Comparison of ENCODE assay signal across 8 cellular contexts in genomic region chr5:180126716-180127681, GRCh38. TPM values are rescaled to one million over a fixed set of nuclear protein-coding genes. Genes with fewer than 3 reads are reported as not detected.
DNase-seq lines count a peak whose midpoint lies in the region; ATAC-seq and TF ChIP-seq lines count a peak whose summit lies in the region.

No MANE protein-coding gene starts in this region.

- peaks cover 3% of the 10 kb centered on the region for H3K4me1 Mint-ChIP-seq in activated CD8-positive, alpha-beta T cell treated with anti-CD3 and anti-CD28 coated beads, Interleukin-2, amount 10 ng/mL, durations not matched to agents 7 days and 5 days (ENCODE audit: low read depth)

- peak; percentile 86 for ATAC-seq in activated CD8-positive, alpha-beta T cell treated with anti-CD3 and anti-CD28 coated beads, Interleukin-2, amount 10 ng/mL, durations not matched to agents 7 days and 5 days
- peak; percentile 39 for ATAC-seq in gastroesophageal sphincter

- no peak overlapping the region for H2AFZ ChIP-seq in trophoblast cell (ENCODE audit: insufficient read depth, low read length, poor library complexity)

- H3K36me3 Mint-ChIP-seq in activated CD8-positive, alpha-beta T cell treated with anti-CD3 and anti-CD28 coated beads, Interleukin-2, amount 10 ng/mL, durations not matched to agents 7 days and 5 days (ENCODE audit: low read depth) = no peaks in the 10 kb centered on the region

- H2BK120ac ChIP-seq in trophoblast cell (ENCODE audit: insufficient read depth, low read length, poor library complexity) = no peak overlapping the region

- H3K27ac Mint-ChIP-seq in activated CD8-positive, alpha-beta T cell treated with anti-CD3 and anti-CD28 coated beads, Interleukin-2, amount 10 ng/mL, durations not matched to agents 7 days and 5 days = no peak overlapping the region

- 52 to 63% methylated on average over 5 to 8 of the region's 59 CpGs for WGBS in gastroesophageal sphincter (ENCODE audit: low coverage in 1 of 2), 2 donors
- no CpG with 5 or more reads among the region's 59 CpGs for WGBS in trophoblast cell (ENCODE audit: extremely low coverage, insufficient coverage, insufficient read length)

- no peak overlapping the region for H4K12ac ChIP-seq in trophoblast cell (ENCODE audit: low read depth, low read length)

- H4K91ac ChIP-seq in trophoblast cell (ENCODE audit: low read depth, low read length) = no peak overlapping the region

- H3K9me3 ChIP-seq in gastroesophageal sphincter = no peaks in the 10 kb centered on the region
- H3K9me3 ChIP-seq in trophoblast cell (ENCODE audit: insufficient read depth, low read depth, low read length) = no peaks in the 10 kb centered on the region

- POLR2A ChIA-PET in activated CD8-positive, alpha-beta T cell treated with anti-CD3 and anti-CD28 coated beads, Interleukin-2, amount 10 ng/mL, durations not matched to agents 7 days and 5 days (lab: Charles Lee) = no interaction called here

- no peak overlapping the region for H2BK12ac ChIP-seq in trophoblast cell (ENCODE audit: low read length)

- no peak overlapping the region for H3K4me3 ChIP-seq in HFF-Myc (replicated peaks; ENCODE audit: low read depth, low read length)
- H3K4me3 ChIP-seq in gastroesophageal sphincter = no peak overlapping the region
- H3K4me3 ChIP-seq in trophoblast cell (ENCODE audit: low read depth, low read length) = no peak overlapping the region

- H3K4me2 ChIP-seq in trophoblast cell (ENCODE audit: low read length) = no peak overlapping the region

- no peak overlapping the region for H3K23ac ChIP-seq in trophoblast cell (ENCODE audit: low read length)

- H3K4ac ChIP-seq in trophoblast cell (ENCODE audit: low read depth, low read length) = no peak overlapping the region

- H3K9me3 Mint-ChIP-seq in activated CD8-positive, alpha-beta T cell treated with anti-CD3 and anti-CD28 coated beads, Interleukin-2, amount 10 ng/mL, durations not matched to agents 7 days and 5 days (ENCODE audit: insufficient read depth) = no peaks in the 10 kb centered on the region

- no peak for DNase-seq in HFF-Myc (ENCODE audit: extremely low read depth, low read depth)
- DNase-seq in activated CD8-positive, alpha-beta T cell treated with anti-CD3 and anti-CD28 coated beads, Interleukin-2, amount 10 ng/mL, durations not matched to agents 7 days and 5 days = peak; percentile 51
- peak in 1 of 2 donors; percentile 46 for DNase-seq in trophoblast cell
- no peak for DNase-seq in DMS153 (lab: John Stamatoyannopoulos, UW)
- DNase-seq in KG1 (lab: John Stamatoyannopoulos, UW) = no peak
- DNase-seq in NK-92 treated with Interleukin-12 subunit alpha and Interleukin-12 subunit beta, amount 100 ng/mL, for 24 hours (lab: John Stamatoyannopoulos, UW) = no peak

- H3K4me1 ChIP-seq in gastroesophageal sphincter (peaks cover 0 to 4% (median 0%) of the 10 kb centered on the region in 3 donors), trophoblast cell (ENCODE audit: control insufficient read depth in 1 of 2, insufficient read depth in 2 of 2, low read length in 2 of 2) (peaks cover 0 to 2% of the 10 kb centered on the region in 2 experiments)

- H3K36me3 ChIP-seq in gastroesophageal sphincter (no peaks in the 10 kb centered on the region), trophoblast cell (ENCODE audit: control insufficient read depth in 1 of 2, insufficient read depth in 2 of 2, low read length in 2 of 2) (no peaks in the 10 kb centered on the region)

- H3K27ac ChIP-seq in C4-2B (peak overlapping the region; percentile 20), gastroesophageal sphincter (no peak overlapping the region), trophoblast cell (ENCODE audit: low read depth, low read length) (no peak overlapping the region)

- H3K79me1 ChIP-seq in trophoblast cell (ENCODE audit: low read length) = no peaks in the 10 kb centered on the region

- peak overlapping the region; percentile 4 for H4K8ac ChIP-seq in trophoblast cell (ENCODE audit: low read depth, low read length)

- peak; percentile 98 for TF ChIP-seq CTCF in C4-2B (conservative IDR thresholded peaks at IDR 0.05)
- peak; percentile 65 for TF ChIP-seq CTCF in HFF-Myc (IDR thresholded peaks at IDR 0.05; ENCODE audit: low read depth, low read length, missing control alignments)
- TF ChIP-seq CTCF in gastroesophageal sphincter (IDR thresholded peaks at IDR 0.05) = peak in 3 of 4 experiments; percentile 53 to 84 (median 65)

- no peak overlapping the region for H2BK5ac ChIP-seq in trophoblast cell (ENCODE audit: low read depth, low read length, poor library complexity)

- H3K27me3 Mint-ChIP-seq in activated CD8-positive, alpha-beta T cell treated with anti-CD3 and anti-CD28 coated beads, Interleukin-2, amount 10 ng/mL, durations not matched to agents 7 days and 5 days (ENCODE audit: low read depth) = peaks cover 4% of the 10 kb centered on the region

- H3K14ac ChIP-seq in trophoblast cell (ENCODE audit: low read length) = no peak overlapping the region

- no peak overlapping the region for H2AK5ac ChIP-seq in trophoblast cell (ENCODE audit: low read length)

- H3K27me3 ChIP-seq in gastroesophageal sphincter (peaks cover 36% of the 10 kb centered on the region), trophoblast cell (ENCODE audit: insufficient read depth, low read length) (no peaks in the 10 kb centered on the region)

- H3K18ac ChIP-seq in trophoblast cell (ENCODE audit: low read length) = no peak overlapping the region

- no peak for TF ChIP-seq EP300 in gastroesophageal sphincter (IDR thresholded peaks at IDR 0.05)

- H3K79me2 ChIP-seq in trophoblast cell (ENCODE audit: control insufficient read depth, insufficient read depth, low read length, poor library complexity) = no peaks in the 10 kb centered on the region

- CTCF ChIA-PET in activated CD8-positive, alpha-beta T cell treated with anti-CD3 and anti-CD28 coated beads, Interleukin-2, amount 10 ng/mL, durations not matched to agents 7 days and 5 days (lab: Charles Lee) = interaction anchor here (1.5 kb wide), 1 partner anchor 202 kb away, joined by 3 read pairs; no protein-coding TSS in a partner anchor

- no peak overlapping the region for H3K4me3 Mint-ChIP-seq in activated CD8-positive, alpha-beta T cell treated with anti-CD3 and anti-CD28 coated beads, Interleukin-2, amount 10 ng/mL, durations not matched to agents 7 days and 5 days

- H3K9ac ChIP-seq in trophoblast cell (ENCODE audit: low read length) = no peak overlapping the region

- no peak for TF ChIP-seq POLR2A in gastroesophageal sphincter (IDR thresholded peaks at IDR 0.05)

RNA-seq across cellular contexts. Expression of gene RNF130, which starts 55.4 kb away (rescaled TPM):
- 1 to 10 TPM; 4.0 to 5.5 TPM for total RNA-seq in activated CD8-positive, alpha-beta T cell treated with anti-CD3 and anti-CD28 coated beads, Interleukin-2, amount 10 ng/mL, durations not matched to agents 7 days and 5 days
- total RNA-seq in gastroesophageal sphincter = 100 to 1,000 TPM in 2 of 4 donors, 10 to 100 TPM in 2; 84.7 to 105 (median 98.5) TPM
- polyA plus RNA-seq in trophoblast cell (2013) = 20.1 and 20.9 TPM in 2 replicates

Comparison
In these comparisons a context has a peak if more than half of its experiments do, and no peak if none do; other contexts are left out.
1. RNA of gene RNF130, which starts 55.4 kb away (total RNA-seq): 84.7 to 105 TPM in gastroesophageal sphincter; 4.0 to 5.5 TPM in activated CD8-positive, alpha-beta T cell treated with anti-CD3 and anti-CD28 coated beads, Interleukin-2, amount 10 ng/mL, durations not matched to agents 7 days and 5 days; every median in the first group is over 10 times any median in the second.
2. Peak in every context shown above with its lines, with median percentiles within 50 percentile points of each other: CTCF ChIP-seq.